In genomic region chr3:143918848-143919247, GRCh38 we compare ENCODE assay signal across 1 cellular context.
TF ChIP-seq lines count a peak whose summit lies in the region.

No MANE protein-coding gene starts in this region.

TF ChIP-seq in H1, 55 proteins besides CTCF, POLR2A, EP300 and RAD21 (continued from another document):
- TF ChIP-seq CHD1 (IDR thresholded peaks at IDR 0.05; ENCODE audit: low read depth, low read length) (no peak), CEBPB (IDR thresholded peaks at IDR 0.05; ENCODE audit: low read depth, low read length) (no peak), KDM4A (IDR thresholded peaks at IDR 0.05; ENCODE audit: low read depth, low read length, severe bottlenecking) (no peak), CHD2 (IDR thresholded peaks at IDR 0.05; ENCODE audit: low read length) (no peak), CHD7 (IDR thresholded peaks at IDR 0.05; ENCODE audit: insufficient replicate concordance, low read length) (no peak), JUN (IDR thresholded peaks at IDR 0.05; ENCODE audit: low read depth, low read length) (no peak), CBX5 (IDR thresholded peaks at IDR 0.05; ENCODE audit: low read depth, low read length) (no peak), ASH2L (IDR thresholded peaks at IDR 0.05; ENCODE audit: low read length) (no peak), SP2 (IDR thresholded peaks at IDR 0.05; ENCODE audit: low read length) (no peak), TEAD4 (IDR thresholded peaks at IDR 0.05; ENCODE audit: low read depth, low read length) (no peak), SIX5 (IDR thresholded peaks at IDR 0.05; ENCODE audit: low read depth, low read length) (no peak), HDAC2 (IDR thresholded peaks at IDR 0.05; ENCODE audit: borderline replicate concordance in 1 of 2, low read depth in 2 of 2, low read length in 2 of 2) (no peak), SP4 (IDR thresholded peaks at IDR 0.05; ENCODE audit: low read length) (no peak), TCF12 (IDR thresholded peaks at IDR 0.05; ENCODE audit: low read depth, low read length) (no peak), KDM5A (IDR thresholded peaks at IDR 0.05; ENCODE audit: low read length) (no peak)
